ENCODE assay signal across 7 cellular contexts in the genomic region with DNA sequence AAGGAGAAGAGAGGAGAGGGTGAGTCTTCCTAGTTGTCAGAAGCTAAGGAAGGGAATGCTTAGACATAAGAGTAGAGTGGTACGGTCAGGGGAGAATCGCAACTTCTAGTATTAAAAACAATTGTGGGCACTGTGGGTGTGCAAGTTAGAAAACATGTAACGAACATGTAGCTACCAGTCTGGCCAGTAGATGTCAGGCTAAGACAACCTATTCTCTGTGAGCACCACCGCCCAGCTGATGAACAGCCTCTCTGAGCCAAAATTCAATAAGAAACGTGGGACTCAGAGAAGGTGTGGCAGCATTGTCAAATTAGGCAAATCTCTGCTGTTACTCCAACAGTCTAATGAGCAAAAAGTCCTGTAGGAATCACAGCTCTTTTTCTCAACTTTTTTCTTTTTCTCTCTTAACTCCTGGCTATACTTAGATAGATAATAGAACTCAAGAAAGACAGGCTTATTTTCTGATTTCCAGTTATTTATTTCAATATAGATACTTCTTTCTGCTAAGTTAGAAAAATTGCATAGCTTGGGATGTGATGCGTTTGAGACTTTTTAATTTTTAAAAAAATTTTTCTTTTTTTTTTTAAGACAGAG.
DNase-seq lines count a peak whose midpoint lies in the region; ATAC-seq, FAIRE-seq and TF ChIP-seq lines count a peak whose summit lies in the region.

No MANE protein-coding gene starts in this region.

- POLR2A ChIA-PET in HepG2 (lab: Yijun Ruan, JAX): interaction anchor here (0.5 to 1.3 kb wide), 4 partner anchors 38 to 1140 kb away, joined by 3 read pairs; a partner anchor contains a TSS

- H3K27me3 ChIP-seq in HepG2 (ENCODE audit: control insufficient read depth in 1 of 2, insufficient read depth in 2 of 2, low read length in 2 of 2): no peaks in the 10 kb centered on the region

- H2AFZ ChIP-seq in HepG2 (ENCODE audit: low read length): no peak overlapping the region

- TF ChIP-seq CTCF in GM13977 (IDR thresholded peaks at IDR 0.05; ENCODE audit: extremely low read depth, insufficient read depth, missing control alignments) (peak; percentile 78), choroid plexus epithelial cell (conservative IDR thresholded peaks at IDR 0.05; ENCODE audit: low read depth, low read length) (peak; percentile 84), HepG2 (CRISPR knock-in tag; IDR thresholded peaks at IDR 0.05) (peak; percentile 91)

- no peak overlapping the region for H3K4me2 ChIP-seq in HepG2 (ENCODE audit: low read depth, low read length)

- TF ChIP-seq EP300 in HepG2 (IDR thresholded peaks at IDR 0.05; ENCODE audit: low read depth in 2 of 2, low read length in 2 of 2): no peak
- no peak for TF ChIP-seq EP300 in HepG2 (CRISPR knock-in tag; IDR thresholded peaks at IDR 0.05; ENCODE audit: borderline replicate concordance)

- in situ Hi-C loops in GM13977 (cut with MboI; ENCODE audit: low pct_unique_long_range_greater_than_20kb, low sequenced_read_pairs, unreplicated experiment) (loop anchor here (10.0 kb wide), 1 partner anchor 359 kb away; no protein-coding TSS in a partner anchor), HepG2 (cut with HindIII; ENCODE audit: extremely low pct_ligation_motif_present, low pct_unique_long_range_greater_than_20kb) (loop anchor here (5.0 to 10.0 kb wide), 3 partner anchors 297 to 839 kb away; no protein-coding TSS in a partner anchor)

- peak; percentile 77 for DNase-seq in GM13977 (ENCODE audit: low spot score)
- peak; percentile 58 for DNase-seq in NCI-H446 treated with DMSO at 0.1 percent for 48 hours (lab: John Stamatoyannopoulos, UW)
- DNase-seq in activated CD4-positive, alpha-beta T cell treated with anti-CD3 and anti-CD28 coated beads for 24 hours (ENCODE audit: low read depth in 2 of 2): peak; percentile 50 to 64
- DNase-seq in choroid plexus epithelial cell (ENCODE audit: low read depth): peak; percentile 89
- DNase-seq in HepG2 (ENCODE audit: low spot score): peak; percentile 74
- peak; percentile 40 to 70 (median 45) for DNase-seq in stimulated activated CD4-positive, alpha-beta T cell treated with anti-CD3 and anti-CD28 coated beads, TNF-alpha, amount 100 ng/mL, for 24 hours (ENCODE audit: low read depth in 3 of 3)

- CTCF ChIA-PET in HepG2 (lab: Yijun Ruan, JAX; ENCODE audit: low intra/inter-chr PET ratio, low total read pairs): interaction anchor here (0.9 to 3.3 kb wide), 6 partner anchors 219 to 377 kb away, joined by 3 to 28 read pairs (median 4); no protein-coding TSS in a partner anchor

- no peaks in the 10 kb centered on the region for H4K20me1 ChIP-seq in HepG2 (ENCODE audit: insufficient read depth, low read length)

- FAIRE-seq in HepG2 (lab: Jason Lieb, UNC): peak; percentile 92

- no TSS peak for BruUV-seq in HepG2 (replicated peaks; lab: Mats Ljungman, UMichigan)

- 2% methylated on average over 6 of the region's 6 CpGs for WGBS in HepG2 (ENCODE audit: low lambda C conversion rate)

- H3K79me2 ChIP-seq in HepG2 (ENCODE audit: insufficient read depth, low read length): no peaks in the 10 kb centered on the region

- peak; percentile 87 for TF ChIP-seq RAD21 in HepG2 (CRISPR knock-in tag; IDR thresholded peaks at IDR 0.05)

- no peaks in the 10 kb centered on the region for H3K36me3 ChIP-seq in HepG2 (replicated peaks in 1 of 2; ENCODE audit: control insufficient read depth in 1 of 2, insufficient read depth in 2 of 2, low read length in 2 of 2)

- H3K4me1 ChIP-seq in HepG2 (ENCODE audit: insufficient read depth, low read length): peaks cover 93% of the 10 kb centered on the region

- no peak overlapping the region for H3K4me3 ChIP-seq in choroid plexus epithelial cell (ENCODE audit: low read depth, low read length)
- H3K4me3 ChIP-seq in HepG2 (replicated peaks in 1 of 3; ENCODE audit: insufficient read depth in 1 of 3, low read depth in 2 of 3, low read length in 3 of 3): no peak overlapping the region

- no peak for TF ChIP-seq POLR2A in HepG2 (IDR thresholded peaks at IDR 0.05; ENCODE audit: insufficient read depth in 1 of 2, low read depth in 2 of 2, low read length in 2 of 2)

- H3K9ac ChIP-seq in HepG2 (ENCODE audit: insufficient read depth, low read depth, low read length): no peak overlapping the region

- intact Hi-C loops in HepG2 (cut with micrococcal nuclease; ENCODE audit: unreplicated experiment): loop anchor here (1.0 to 10.0 kb wide), 4 partner anchors 38 to 999 kb away; a partner anchor contains a TSS

- no peaks in the 10 kb centered on the region for H3K9me3 ChIP-seq in HepG2 (ENCODE audit: low read length)

- ATAC-seq in HG03108 (IDR thresholded peaks at IDR 0.05; ENCODE audit: unreplicated experiment) (peak; percentile 57), HepG2 (peak; percentile 36)

- no peak overlapping the region for H3K27ac ChIP-seq in HepG2 (ENCODE audit: extremely low read length, insufficient read depth, low read length)

TF ChIP-seq in HepG2, 621 proteins besides CTCF, POLR2A, EP300 and RAD21 (continues in another document):
- no peak for TF ChIP-seq KDM6A (CRISPR knock-in tag; IDR thresholded peaks at IDR 0.05; ENCODE audit: low read depth)
- no peak for TF ChIP-seq ZNF558 (CRISPR knock-in tag; IDR thresholded peaks at IDR 0.05; ENCODE audit: borderline replicate concordance)
- no peak for TF ChIP-seq ZNF672 (CRISPR knock-in tag; IDR thresholded peaks at IDR 0.05)
- TF ChIP-seq ZNF768 (CRISPR knock-in tag; IDR thresholded peaks at IDR 0.05): peak; percentile 84; the same call in 1 of the 2 replicates
- TF ChIP-seq STAT5B (CRISPR knock-in tag; IDR thresholded peaks at IDR 0.05): no peak
- TF ChIP-seq, protein P1, sequence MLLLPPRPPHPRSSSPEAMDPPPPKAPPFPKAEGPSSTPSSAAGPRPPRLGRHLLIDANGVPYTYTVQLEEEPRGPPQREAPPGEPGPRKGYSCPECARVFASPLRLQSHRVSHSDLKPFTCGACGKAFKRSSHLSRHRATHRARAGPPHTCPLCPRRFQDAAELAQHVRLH (CRISPR knock-in tag; IDR thresholded peaks at IDR 0.05; ENCODE audit: borderline replicate concordance, low read depth): no peak
- no peak for TF ChIP-seq XBP1 (CRISPR knock-in tag; IDR thresholded peaks at IDR 0.05)
- TF ChIP-seq SMC3 (IDR thresholded peaks at IDR 0.05; ENCODE audit: low read length): peak; percentile 96
- no peak for TF ChIP-seq KDM5A (IDR thresholded peaks at IDR 0.05; ENCODE audit: borderline replicate concordance, low read length)
- no peak for TF ChIP-seq SOX6 (IDR thresholded peaks at IDR 0.05)
- TF ChIP-seq SOX6 (CRISPR knock-in tag; IDR thresholded peaks at IDR 0.05): peak; percentile 16; the same call in 1 of the 2 replicates
- no peak for TF ChIP-seq SNAPC2 (CRISPR knock-in tag; IDR thresholded peaks at IDR 0.05)
- TF ChIP-seq TBX2 (CRISPR knock-in tag; IDR thresholded peaks at IDR 0.05; ENCODE audit: borderline replicate concordance): no peak
- no peak for TF ChIP-seq LCORL (IDR thresholded peaks at IDR 0.05)
- no peak for TF ChIP-seq LCORL (CRISPR knock-in tag; IDR thresholded peaks at IDR 0.05)
- TF ChIP-seq, protein P2, sequence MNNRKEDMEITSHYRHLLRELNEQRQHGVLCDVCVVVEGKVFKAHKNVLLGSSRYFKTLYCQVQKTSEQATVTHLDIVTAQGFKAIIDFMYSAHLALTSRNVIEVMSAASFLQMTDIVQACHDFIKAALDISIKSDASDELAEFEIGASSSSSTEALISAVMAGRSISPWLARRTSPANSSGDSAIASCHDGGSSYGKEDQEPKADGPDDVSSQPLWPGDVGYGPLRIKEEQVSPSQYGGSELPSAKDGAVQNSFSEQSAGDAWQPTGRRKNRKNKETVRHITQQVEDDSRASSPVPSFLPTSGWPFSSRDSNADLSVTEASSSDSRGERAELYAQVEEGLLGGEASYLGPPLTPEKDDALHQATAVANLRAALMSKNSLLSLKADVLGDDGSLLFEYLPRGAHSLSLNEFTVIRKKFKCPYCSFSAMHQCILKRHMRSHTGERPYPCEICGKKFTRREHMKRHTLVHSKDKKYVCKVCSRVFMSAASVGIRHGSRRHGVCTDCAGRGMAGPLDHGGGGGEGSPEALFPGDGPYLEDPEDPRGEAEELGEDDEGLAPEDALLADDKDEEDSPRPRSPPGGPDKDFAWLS (CRISPR knock-in tag; IDR thresholded peaks at IDR 0.05; ENCODE audit: borderline replicate concordance): no peak
- TF ChIP-seq GATAD2A (CRISPR knock-in tag; IDR thresholded peaks at IDR 0.05): 0 out of 2 replicates have a peak, but pooled peaks have one; percentile 18
- no peak for TF ChIP-seq NFRKB (IDR thresholded peaks at IDR 0.05)
- TF ChIP-seq, protein P3, sequence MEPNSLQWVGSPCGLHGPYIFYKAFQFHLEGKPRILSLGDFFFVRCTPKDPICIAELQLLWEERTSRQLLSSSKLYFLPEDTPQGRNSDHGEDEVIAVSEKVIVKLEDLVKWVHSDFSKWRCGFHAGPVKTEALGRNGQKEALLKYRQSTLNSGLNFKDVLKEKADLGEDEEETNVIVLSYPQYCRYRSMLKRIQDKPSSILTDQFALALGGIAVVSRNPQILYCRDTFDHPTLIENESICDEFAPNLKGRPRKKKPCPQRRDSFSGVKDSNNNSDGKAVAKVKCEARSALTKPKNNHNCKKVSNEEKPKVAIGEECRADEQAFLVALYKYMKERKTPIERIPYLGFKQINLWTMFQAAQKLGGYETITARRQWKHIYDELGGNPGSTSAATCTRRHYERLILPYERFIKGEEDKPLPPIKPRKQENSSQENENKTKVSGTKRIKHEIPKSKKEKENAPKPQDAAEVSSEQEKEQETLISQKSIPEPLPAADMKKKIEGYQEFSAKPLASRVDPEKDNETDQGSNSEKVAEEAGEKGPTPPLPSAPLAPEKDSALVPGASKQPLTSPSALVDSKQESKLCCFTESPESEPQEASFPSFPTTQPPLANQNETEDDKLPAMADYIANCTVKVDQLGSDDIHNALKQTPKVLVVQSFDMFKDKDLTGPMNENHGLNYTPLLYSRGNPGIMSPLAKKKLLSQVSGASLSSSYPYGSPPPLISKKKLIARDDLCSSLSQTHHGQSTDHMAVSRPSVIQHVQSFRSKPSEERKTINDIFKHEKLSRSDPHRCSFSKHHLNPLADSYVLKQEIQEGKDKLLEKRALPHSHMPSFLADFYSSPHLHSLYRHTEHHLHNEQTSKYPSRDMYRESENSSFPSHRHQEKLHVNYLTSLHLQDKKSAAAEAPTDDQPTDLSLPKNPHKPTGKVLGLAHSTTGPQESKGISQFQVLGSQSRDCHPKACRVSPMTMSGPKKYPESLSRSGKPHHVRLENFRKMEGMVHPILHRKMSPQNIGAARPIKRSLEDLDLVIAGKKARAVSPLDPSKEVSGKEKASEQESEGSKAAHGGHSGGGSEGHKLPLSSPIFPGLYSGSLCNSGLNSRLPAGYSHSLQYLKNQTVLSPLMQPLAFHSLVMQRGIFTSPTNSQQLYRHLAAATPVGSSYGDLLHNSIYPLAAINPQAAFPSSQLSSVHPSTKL (CRISPR knock-in tag; IDR thresholded peaks at IDR 0.05): 0 out of 2 replicates have a peak, but pooled peaks have one; percentile 14
